In genomic region chr1:1272341-1273151, GRCh38 we compare ENCODE assay signal across 8 cellular contexts. TPM values are rescaled to one million over a fixed set of nuclear protein-coding genes. Genes with fewer than 3 reads are reported as not detected.
DNase-seq lines count a peak whose midpoint lies in the region; ATAC-seq and FAIRE-seq lines count a peak whose summit lies in the region.

No MANE protein-coding gene starts in this region.

- H4K8ac ChIP-seq in trophoblast cell (ENCODE audit: low read depth, low read length), result no peak overlapping the region

- H3K79me1 ChIP-seq in trophoblast cell (ENCODE audit: low read length), result peaks cover 9% of the 10 kb centered on the region

- no peak overlapping the region for H2BK120ac ChIP-seq in trophoblast cell (ENCODE audit: insufficient read depth, low read length, poor library complexity)

- peak overlapping the region; percentile 84 for H2AK5ac ChIP-seq in trophoblast cell (ENCODE audit: low read length)

- H3K4me1 ChIP-seq in esophagus (ENCODE audit: control insufficient read depth in 2 of 2, insufficient read depth in 2 of 2, low read length in 1 of 2), result peaks cover 13 to 29% of the 10 kb centered on the region in 2 donors
- peaks cover 13 to 20% of the 10 kb centered on the region in 2 experiments for H3K4me1 ChIP-seq in trophoblast cell (ENCODE audit: control insufficient read depth in 1 of 2, insufficient read depth in 2 of 2, low read length in 2 of 2)

- no peak overlapping the region for H4K12ac ChIP-seq in trophoblast cell (ENCODE audit: low read depth, low read length)

- H3K36me3 ChIP-seq in esophagus (ENCODE audit: control insufficient read depth in 2 of 2, insufficient read depth in 2 of 2, low read length in 1 of 2), result peaks cover 0 to 13% of the 10 kb centered on the region in 2 donors
- peaks cover 16 to 24% of the 10 kb centered on the region in 2 experiments for H3K36me3 ChIP-seq in trophoblast cell (ENCODE audit: control insufficient read depth in 1 of 2, insufficient read depth in 2 of 2, low read length in 2 of 2)

- H2BK12ac ChIP-seq in trophoblast cell (ENCODE audit: low read length), result no peak overlapping the region

- H3K9ac ChIP-seq in trophoblast cell (ENCODE audit: low read length), result peak overlapping the region; percentile 95

- peak overlapping the region; percentile 83 to 90 for H3K4me3 ChIP-seq in esophagus (ENCODE audit: low read depth in 1 of 2, low read length in 2 of 2)
- H3K4me3 ChIP-seq in trophoblast cell (ENCODE audit: low read depth, low read length), result peak overlapping the region; percentile 98

- H3K27me3 ChIP-seq in esophagus (ENCODE audit: control insufficient read depth in 1 of 2, insufficient read depth in 2 of 2, low read length in 2 of 2) (no peaks in the 10 kb centered on the region), trophoblast cell (ENCODE audit: insufficient read depth, low read length) (no peaks in the 10 kb centered on the region)

- WGBS in esophagus, 2 donors, result 29 to 30% methylated on average over 37 of the region's 37 CpGs
- no CpG with 5 or more reads among the region's 37 CpGs for WGBS in trophoblast cell (ENCODE audit: extremely low coverage, insufficient coverage, insufficient read length)

- peaks cover 25% of the 10 kb centered on the region for H3K79me2 ChIP-seq in trophoblast cell (ENCODE audit: control insufficient read depth, insufficient read depth, low read length, poor library complexity)

- H3K14ac ChIP-seq in trophoblast cell (ENCODE audit: low read length), result no peak overlapping the region

- no peak overlapping the region for H2BK5ac ChIP-seq in trophoblast cell (ENCODE audit: low read depth, low read length, poor library complexity)

- no peak for ATAC-seq in GM21447 (IDR thresholded peaks at IDR 0.05; ENCODE audit: unreplicated experiment)

- no peak overlapping the region for H3K23ac ChIP-seq in trophoblast cell (ENCODE audit: low read length)

- H3K9me3 ChIP-seq in esophagus (ENCODE audit: control insufficient read depth in 2 of 2, insufficient read depth in 1 of 2, low read depth in 1 of 2, low read length in 1 of 2), result no peaks in the 10 kb centered on the region
- H3K9me3 ChIP-seq in trophoblast cell (ENCODE audit: insufficient read depth, low read depth, low read length), result peaks cover 4% of the 10 kb centered on the region

- peak overlapping the region; percentile 88 for H3K4ac ChIP-seq in trophoblast cell (ENCODE audit: low read depth, low read length)

- H2AFZ ChIP-seq in trophoblast cell (ENCODE audit: insufficient read depth, low read length, poor library complexity), result no peak overlapping the region

- peak overlapping the region; percentile 94 for H4K91ac ChIP-seq in trophoblast cell (ENCODE audit: low read depth, low read length)

- FAIRE-seq in RCC 7860 (lab: Jason Lieb, UNC), result no peak

- DNase-seq in SIG-M5 treated with dmso at 0.1 percent for 504 hours (lab: John Stamatoyannopoulos, UW; ENCODE audit: unreplicated experiment) (peak; percentile 48), SIG-M5 (lab: John Stamatoyannopoulos, UW) (no peak), RCC 7860 (ENCODE audit: low spot score) (peak; percentile 31), trophoblast cell (no peak), globus pallidus (ENCODE audit: low spot score) (no peak), amygdala (lab: John Stamatoyannopoulos, UW) (no peak)

- H3K27ac ChIP-seq in esophagus (ENCODE audit: low read depth in 2 of 2, low read length in 1 of 2) (peak overlapping the region; percentile 79 to 87), trophoblast cell (ENCODE audit: low read depth, low read length) (no peak overlapping the region)

- H3K4me2 ChIP-seq in trophoblast cell (ENCODE audit: low read length), result peak overlapping the region; percentile 66

- peak overlapping the region; percentile 96 for H3K18ac ChIP-seq in trophoblast cell (ENCODE audit: low read length)

RNA-seq across cellular contexts. Expression of gene UBE2J2, which starts 1.1 kb away (rescaled TPM):
- polyA plus RNA-seq in esophagus, result 10 to 100 TPM; 38.2 to 40.9 TPM
- 54.3 and 55.1 TPM in 2 replicates for polyA plus RNA-seq in trophoblast cell (2013)

RNA-seq across cellular contexts. Expression of gene SCNN1D, which starts 7.7 kb away (rescaled TPM):
- 1 to 10 TPM; 2.8 to 9.9 TPM for polyA plus RNA-seq in esophagus
- polyA plus RNA-seq in trophoblast cell (2013), result 0.47 and 0.72 TPM in 2 replicates

RNA-seq across cellular contexts. Expression of gene C1QTNF12, which starts 26.0 kb away (rescaled TPM):
- 1 to 10 TPM; 1.6 to 3.0 TPM for polyA plus RNA-seq in esophagus
- polyA plus RNA-seq in trophoblast cell (2013), result 2.4 and 3.2 TPM in 2 replicates

RNA-seq across cellular contexts. Expression of gene ACAP3, which starts 35.2 kb away (rescaled TPM):
- 100 to 1,000 TPM in 1 of 2 donors, 10 to 100 TPM in 1; 47.7 to 120 TPM for polyA plus RNA-seq in esophagus
- 29.9 and 32.2 TPM in 2 replicates for polyA plus RNA-seq in trophoblast cell (2013)

RNA-seq across cellular contexts. Expression of gene PUSL1, which starts 35.9 kb away (rescaled TPM):
- 10 to 100 TPM; 24.4 to 24.8 TPM for polyA plus RNA-seq in esophagus
- polyA plus RNA-seq in trophoblast cell (2013), result 29.8 and 34.5 TPM in 2 replicates

Comparison
In these comparisons a context has a peak if more than half of its experiments do, and no peak if none do; other contexts are left out.
1. DNase-seq: peak in SIG-M5 treated with dmso at 0.1 percent for 504 hours (single experiment) and RCC 7860 (single experiment); none in SIG-M5 (single experiment), trophoblast cell (0 of 2), globus pallidus (single experiment) and amygdala (0 of 56).